ENCODE assay signal across 8 cellular contexts in genomic region chr16:56424791-56425438, GRCh38. TPM values are rescaled to one million over a fixed set of nuclear protein-coding genes. Genes with fewer than 3 reads are reported as not detected.
A peak's percentile ranks its signal among the peaks of the same experiment; 100 is the strongest.
DNase-seq lines count a peak whose midpoint lies in the region; ATAC-seq and TF ChIP-seq lines count a peak whose summit lies in the region.

No MANE protein-coding gene starts in this region.

- no peaks in the 10 kb centered on the region for H3K27me3 Mint-ChIP-seq in activated T-cell treated with anti-CD3 and anti-CD28 coated beads, Interleukin-2, amount 50 U/mL, for 4 hours (ENCODE audit: low read depth)

- peaks cover 1% of the 10 kb centered on the region for H3K36me3 Mint-ChIP-seq in activated T-cell treated with anti-CD3 and anti-CD28 coated beads, Interleukin-2, amount 50 U/mL, for 4 hours (ENCODE audit: insufficient read depth)

- H3K9me3 ChIP-seq in HAP-1 (no peaks in the 10 kb centered on the region), neutrophil (no peaks in the 10 kb centered on the region)

- peak overlapping the region; percentile 97 for H3K4me3 Mint-ChIP-seq in activated T-cell treated with anti-CD3 and anti-CD28 coated beads, Interleukin-2, amount 50 U/mL, for 4 hours

- peaks cover 44% of the 10 kb centered on the region for H3K4me1 Mint-ChIP-seq in activated T-cell treated with anti-CD3 and anti-CD28 coated beads, Interleukin-2, amount 50 U/mL, for 4 hours (ENCODE audit: low read depth)

- H3K4me1 ChIP-seq in HAP-1: peaks cover 41% of the 10 kb centered on the region
- H3K4me1 ChIP-seq in neutrophil (ENCODE audit: control insufficient read depth in 1 of 2, insufficient read depth in 1 of 2, low read depth in 1 of 2, low read length in 1 of 2): peaks cover 18 to 22% of the 10 kb centered on the region in 2 experiments
- H3K4me1 ChIP-seq in urinary bladder (ENCODE audit: insufficient read depth): no peaks in the 10 kb centered on the region

- peak in 1 of 2 experiments; percentile 63 for DNase-seq in HAP-1 (ENCODE audit: low spot score in 2 of 2)
- DNase-seq in NAMALWA (ENCODE audit: low spot score): peak; percentile 41
- DNase-seq in activated T-cell treated with anti-CD3 and anti-CD28 coated beads, Interleukin-2, amount 50 U/mL, for 4 hours: peak; percentile 37
- peak; percentile 7 for DNase-seq in fibroblast of the aortic adventitia (ENCODE audit: low read depth)
- no peak for DNase-seq in NCI-H446 treated with DMSO at 0.1 percent for 48 hours (lab: John Stamatoyannopoulos, UW)

- WGBS in urinary bladder: under 1% methylated on average over 79 of the region's 79 CpGs

- in situ Hi-C loops in HAP-1 (cut with MboI; ENCODE audit: low sequenced_read_pairs): loop anchor here (25.0 kb wide), 1 partner anchor 112 kb away; no protein-coding TSS in a partner anchor

- H3K9me3 Mint-ChIP-seq in activated T-cell treated with anti-CD3 and anti-CD28 coated beads, Interleukin-2, amount 50 U/mL, for 4 hours: no peaks in the 10 kb centered on the region

- H3K4me3 ChIP-seq in GM08714 (ENCODE audit: low read length) (peak overlapping the region; percentile 66), HAP-1 (peak overlapping the region; percentile 49), fibroblast of the aortic adventitia (ENCODE audit: low read depth, low read length) (peak overlapping the region; percentile 81), neutrophil (ENCODE audit: low read depth in 1 of 2, low read length in 1 of 2) (peak overlapping the region; percentile 77 to 81), urinary bladder (ENCODE audit: low read depth, low read length) (peak overlapping the region; percentile 100)

- H3K27ac ChIP-seq in neutrophil (peak overlapping the region; percentile 71), urinary bladder (ENCODE audit: low read depth) (peak overlapping the region; percentile 91)

- H3K27me3 ChIP-seq in HAP-1 (ENCODE audit: low read depth) (no peaks in the 10 kb centered on the region), neutrophil (no peaks in the 10 kb centered on the region)

- ATAC-seq in activated T-cell treated with anti-CD3 and anti-CD28 coated beads, Interleukin-2, amount 50 U/mL, for 4 hours: peak; percentile 59 to 60

- TF ChIP-seq CTCF in fibroblast of the aortic adventitia (IDR thresholded peaks at IDR 0.05; ENCODE audit: insufficient read depth, low read length): no peak
- TF ChIP-seq CTCF in neutrophil (IDR thresholded peaks at IDR 0.05): no peak

- H3K36me3 ChIP-seq in HAP-1 (replicated peaks) (no peaks in the 10 kb centered on the region; the same call in 1 of the 2 replicates), neutrophil (no peaks in the 10 kb centered on the region), urinary bladder (ENCODE audit: insufficient read depth) (no peaks in the 10 kb centered on the region)

RNA-seq across cellular contexts. Expression of gene AMFR, which starts 0.4 kb away (rescaled TPM):
- 10 to 100 TPM; 36.3 to 44.6 (median 41.1) TPM for total RNA-seq in activated T-cell treated with anti-CD3 and anti-CD28 coated beads, Interleukin-2, amount 50 U/mL, for 4 hours
- total RNA-seq in fibroblast of the aortic adventitia (ENCODE audit: low replicate concordance) (133 and 312 TPM in 2 replicates), urinary bladder (120 TPM)
- polyA plus RNA-seq in urinary bladder: 82.6 TPM

RNA-seq across cellular contexts. Expression of gene NUDT21, which starts 26.2 kb away (rescaled TPM):
- 100 to 1,000 TPM; 234 to 247 (median 245) TPM for total RNA-seq in activated T-cell treated with anti-CD3 and anti-CD28 coated beads, Interleukin-2, amount 50 U/mL, for 4 hours
- 51.6 and 116 TPM in 2 replicates for total RNA-seq in fibroblast of the aortic adventitia (ENCODE audit: low replicate concordance)
- 144 TPM for total RNA-seq in urinary bladder
- polyA plus RNA-seq in urinary bladder: 47.3 TPM

RNA-seq across cellular contexts. Expression of gene OGFOD1, which starts 26.4 kb away (rescaled TPM):
- 100 to 1,000 TPM in 2 of 3 donors, 10 to 100 TPM in 1; 99.3 to 108 (median 101) TPM for total RNA-seq in activated T-cell treated with anti-CD3 and anti-CD28 coated beads, Interleukin-2, amount 50 U/mL, for 4 hours
- total RNA-seq in fibroblast of the aortic adventitia (ENCODE audit: low replicate concordance): 50.0 and 95.0 TPM in 2 replicates
- total RNA-seq in urinary bladder: 58.2 TPM
- 25.8 TPM for polyA plus RNA-seq in urinary bladder

Comparison
In these comparisons a context has a peak if more than half of its experiments do, and no peak if none do; other contexts are left out.
1. H3K4me3 ChIP-seq: peak in every context shown above with its lines; median percentile 100 in urinary bladder; 81 in fibroblast of the aortic adventitia; 79 in neutrophil; 66 in GM08714; 49 in HAP-1.